In genomic region chr13:22744688-22745452, GRCh38 we compare ENCODE assay signal across 1 cellular context.
TF ChIP-seq lines count a peak whose summit lies in the region.

No MANE protein-coding gene starts in this region.

TF ChIP-seq in GM23338, 12 proteins besides CTCF, POLR2A, EP300 and RAD21 (continued from another document):
- TF ChIP-seq, protein P1, sequence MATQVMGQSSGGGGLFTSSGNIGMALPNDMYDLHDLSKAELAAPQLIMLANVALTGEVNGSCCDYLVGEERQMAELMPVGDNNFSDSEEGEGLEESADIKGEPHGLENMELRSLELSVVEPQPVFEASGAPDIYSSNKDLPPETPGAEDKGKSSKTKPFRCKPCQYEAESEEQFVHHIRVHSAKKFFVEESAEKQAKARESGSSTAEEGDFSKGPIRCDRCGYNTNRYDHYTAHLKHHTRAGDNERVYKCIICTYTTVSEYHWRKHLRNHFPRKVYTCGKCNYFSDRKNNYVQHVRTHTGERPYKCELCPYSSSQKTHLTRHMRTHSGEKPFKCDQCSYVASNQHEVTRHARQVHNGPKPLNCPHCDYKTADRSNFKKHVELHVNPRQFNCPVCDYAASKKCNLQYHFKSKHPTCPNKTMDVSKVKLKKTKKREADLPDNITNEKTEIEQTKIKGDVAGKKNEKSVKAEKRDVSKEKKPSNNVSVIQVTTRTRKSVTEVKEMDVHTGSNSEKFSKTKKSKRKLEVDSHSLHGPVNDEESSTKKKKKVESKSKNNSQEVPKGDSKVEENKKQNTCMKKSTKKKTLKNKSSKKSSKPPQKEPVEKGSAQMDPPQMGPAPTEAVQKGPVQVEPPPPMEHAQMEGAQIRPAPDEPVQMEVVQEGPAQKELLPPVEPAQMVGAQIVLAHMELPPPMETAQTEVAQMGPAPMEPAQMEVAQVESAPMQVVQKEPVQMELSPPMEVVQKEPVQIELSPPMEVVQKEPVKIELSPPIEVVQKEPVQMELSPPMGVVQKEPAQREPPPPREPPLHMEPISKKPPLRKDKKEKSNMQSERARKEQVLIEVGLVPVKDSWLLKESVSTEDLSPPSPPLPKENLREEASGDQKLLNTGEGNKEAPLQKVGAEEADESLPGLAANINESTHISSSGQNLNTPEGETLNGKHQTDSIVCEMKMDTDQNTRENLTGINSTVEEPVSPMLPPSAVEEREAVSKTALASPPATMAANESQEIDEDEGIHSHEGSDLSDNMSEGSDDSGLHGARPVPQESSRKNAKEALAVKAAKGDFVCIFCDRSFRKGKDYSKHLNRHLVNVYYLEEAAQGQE (IDR thresholded peaks at IDR 0.05; ENCODE audit: unreplicated experiment), result no peak
- TF ChIP-seq ZNF462 (CRISPR knock-in tag; IDR thresholded peaks at IDR 0.05) (no peak), CREB1 (CRISPR knock-in tag; IDR thresholded peaks at IDR 0.05; ENCODE audit: low read depth) (no peak), POLR2AphosphoS5 (IDR thresholded peaks at IDR 0.05; ENCODE audit: low read depth) (no peak), ZNF114 (CRISPR knock-in tag; IDR thresholded peaks at IDR 0.05) (no peak)
- TF ChIP-seq, protein P2, sequence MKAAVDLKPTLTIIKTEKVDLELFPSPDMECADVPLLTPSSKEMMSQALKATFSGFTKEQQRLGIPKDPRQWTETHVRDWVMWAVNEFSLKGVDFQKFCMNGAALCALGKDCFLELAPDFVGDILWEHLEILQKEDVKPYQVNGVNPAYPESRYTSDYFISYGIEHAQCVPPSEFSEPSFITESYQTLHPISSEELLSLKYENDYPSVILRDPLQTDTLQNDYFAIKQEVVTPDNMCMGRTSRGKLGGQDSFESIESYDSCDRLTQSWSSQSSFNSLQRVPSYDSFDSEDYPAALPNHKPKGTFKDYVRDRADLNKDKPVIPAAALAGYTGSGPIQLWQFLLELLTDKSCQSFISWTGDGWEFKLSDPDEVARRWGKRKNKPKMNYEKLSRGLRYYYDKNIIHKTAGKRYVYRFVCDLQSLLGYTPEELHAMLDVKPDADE (IDR thresholded peaks at IDR 0.05), result no peak
